ENCODE assay signal across 1 cellular context in the genomic region with DNA sequence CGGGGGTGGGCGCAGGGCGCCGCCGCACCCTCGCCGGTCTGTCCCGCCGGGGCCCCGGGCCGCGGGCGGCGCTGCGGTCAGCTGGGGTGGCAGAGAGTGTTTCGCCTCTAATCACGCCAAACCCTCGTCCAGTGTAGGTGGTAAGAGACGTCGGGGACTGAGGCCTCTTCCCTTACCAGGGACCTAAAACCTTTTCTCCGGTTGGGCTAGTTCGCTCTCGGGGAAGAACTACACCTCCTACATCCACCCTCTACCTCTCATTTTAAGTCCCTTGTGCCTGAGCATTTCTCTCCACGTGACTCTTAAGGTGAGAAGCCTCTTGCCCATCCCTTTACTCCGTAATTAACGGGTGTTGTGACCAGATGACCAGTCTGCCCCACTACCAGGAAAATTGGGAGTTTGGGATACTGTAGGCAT.
TF ChIP-seq lines count a peak whose summit lies in the region.

No MANE protein-coding gene starts in this region.

TF ChIP-seq in IMR-90, 13 proteins besides CTCF, POLR2A, EP300 and RAD21 (continued from another document):
- TF ChIP-seq MAFK (IDR thresholded peaks at IDR 0.05; ENCODE audit: low read depth, low read length) (no peak), MAZ (IDR thresholded peaks at IDR 0.05; ENCODE audit: borderline replicate concordance, low read depth, low read length) (no peak), MXI1 (IDR thresholded peaks at IDR 0.05; ENCODE audit: borderline replicate concordance, low read depth, low read length) (no peak), NFE2L2 (IDR thresholded peaks at IDR 0.05; ENCODE audit: low read depth, low read length) (no peak)
- TF ChIP-seq, protein P1, sequence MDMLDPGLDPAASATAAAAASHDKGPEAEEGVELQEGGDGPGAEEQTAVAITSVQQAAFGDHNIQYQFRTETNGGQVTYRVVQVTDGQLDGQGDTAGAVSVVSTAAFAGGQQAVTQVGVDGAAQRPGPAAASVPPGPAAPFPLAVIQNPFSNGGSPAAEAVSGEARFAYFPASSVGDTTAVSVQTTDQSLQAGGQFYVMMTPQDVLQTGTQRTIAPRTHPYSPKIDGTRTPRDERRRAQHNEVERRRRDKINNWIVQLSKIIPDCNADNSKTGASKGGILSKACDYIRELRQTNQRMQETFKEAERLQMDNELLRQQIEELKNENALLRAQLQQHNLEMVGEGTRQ (IDR thresholded peaks at IDR 0.05; ENCODE audit: low read depth, low read length), result peak; percentile 49; the same call in 1 of the 2 replicates
TF ChIP-seq in IMR-90: peak in this region for 1.
